8 cellular contexts compared by ENCODE assay signal in the genomic region with DNA sequence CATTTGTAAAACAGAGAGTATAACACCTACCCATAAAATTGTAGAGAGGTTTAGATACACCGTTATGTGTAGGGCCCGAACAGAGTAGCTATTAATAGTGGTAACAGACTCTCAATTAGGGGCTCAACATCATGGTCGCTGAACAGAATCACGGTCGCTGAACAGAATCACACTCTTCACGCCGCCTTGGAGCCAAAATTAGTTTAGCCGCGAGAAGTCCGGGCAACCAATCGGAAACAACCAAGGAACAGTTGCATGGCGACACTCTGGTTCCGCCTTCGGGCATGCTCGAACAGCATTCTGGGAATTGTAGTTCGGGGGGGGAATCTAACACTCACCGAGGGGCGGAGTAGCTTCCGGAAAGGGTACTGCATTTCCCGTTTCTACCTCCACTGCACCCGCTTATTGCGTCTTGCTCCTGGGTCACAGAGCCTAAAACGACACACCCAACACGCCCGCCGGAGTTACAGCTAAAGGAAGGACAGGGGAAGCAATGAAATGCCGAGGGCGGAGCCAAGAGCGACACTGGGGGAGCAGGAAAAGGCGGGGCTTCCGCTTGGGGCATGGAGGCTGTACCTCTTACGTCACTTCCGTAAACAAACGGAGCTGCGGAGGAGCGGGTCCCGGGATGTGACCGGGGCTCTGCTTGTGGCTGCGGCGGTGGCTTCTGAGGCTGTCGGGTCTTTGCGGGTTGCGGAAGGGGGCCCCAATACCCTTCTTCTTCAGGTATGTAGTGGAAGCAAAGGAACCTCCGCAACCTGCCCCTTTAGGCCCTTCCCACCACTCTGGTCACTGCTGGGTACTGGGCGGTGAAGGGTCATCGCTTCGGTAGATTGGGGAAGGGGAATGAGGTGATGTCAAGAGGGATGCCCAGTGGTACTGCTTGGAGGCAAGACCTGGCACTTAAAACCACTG. TPM values are rescaled to one million over a fixed set of nuclear protein-coding genes. Genes with fewer than 3 reads are reported as not detected.
DNase-seq lines count a peak whose midpoint lies in the region; ATAC-seq lines count a peak whose summit lies in the region.

A gene (plus strand): TSS at position 593 of the 915 bp plus-strand sequence. CDS start 2,352 bp downstream, outside the sequence.

- ATAC-seq in GM21381 (IDR thresholded peaks at IDR 0.05; ENCODE audit: unreplicated experiment), result peak; percentile 95
- ATAC-seq in activated CD8-positive, alpha-beta memory T cell treated with anti-CD3 and anti-CD28 coated beads, Interleukin-2, amount 10 ng/mL, durations not matched to agents 7 days and 5 days, result peak; percentile 91

- no peaks in the 10 kb centered on the region for H3K9me3 Mint-ChIP-seq in activated CD8-positive, alpha-beta memory T cell treated with anti-CD3 and anti-CD28 coated beads, Interleukin-2, amount 10 ng/mL, durations not matched to agents 7 days and 5 days (ENCODE audit: low read depth)

- H3K79me1 ChIP-seq in mesenchymal stem cell (replicated peaks; ENCODE audit: low read length, poor library complexity, severe bottlenecking), result peaks cover 9% of the 10 kb centered on the region

- no peaks in the 10 kb centered on the region for H3K27me3 ChIP-seq in NT2/D1 (ENCODE audit: insufficient read depth, insufficient read length)
- no peaks in the 10 kb centered on the region for H3K27me3 ChIP-seq in endocrine pancreas (ENCODE audit: control insufficient read depth, insufficient read depth, low read length)
- no peaks in the 10 kb centered on the region for H3K27me3 ChIP-seq in mesenchymal stem cell (ENCODE audit: control insufficient read depth in 1 of 2, insufficient read depth in 1 of 2, low read length in 2 of 2)

- H2BK5ac ChIP-seq in mesenchymal stem cell (ENCODE audit: low read depth, low read length, poor library complexity, severe bottlenecking), result peak within 1 kb of the TSS; percentile 25

- H3K4me3 ChIP-seq in NT2/D1 (ENCODE audit: insufficient read length, low read depth) (peak within 1 kb of the TSS; percentile 70), endocrine pancreas (ENCODE audit: control insufficient read depth, insufficient read depth, low read length) (peak within 1 kb of the TSS; percentile 97), mesenchymal stem cell (ENCODE audit: insufficient read depth in 1 of 2, low read depth in 1 of 2, low read length in 2 of 2) (peak within 1 kb of the TSS; percentile 76 to 98)

- CTCF ChIA-PET in activated CD8-positive, alpha-beta memory T cell treated with anti-CD3 and anti-CD28 coated beads, Interleukin-2, amount 10 ng/mL, durations not matched to agents 7 days and 5 days (lab: Charles Lee), result interaction anchor here (1.3 to 2.4 kb wide), 3 partner anchors 81 to 185 kb away, joined by 3 to 9 read pairs (median 4); no protein-coding TSS in a partner anchor

- peak within 1 kb of the TSS; percentile 92 for H2BK15ac ChIP-seq in mesenchymal stem cell (ENCODE audit: low read depth, poor library complexity, severe bottlenecking)

- under 1% methylated on average over 42 of the region's 47 CpGs for WGBS in mesenchymal stem cell

- peak within 1 kb of the TSS; percentile 21 to 75 for H3K4ac ChIP-seq in mesenchymal stem cell (ENCODE audit: low read depth in 1 of 2, low read length in 2 of 2)

- peak within 1 kb of the TSS; percentile 87 for H3K27ac ChIP-seq in mesenchymal stem cell (ENCODE audit: low read length, poor library complexity, severe bottlenecking)

- peak; percentile 85 for DNase-seq in COR-L47 (lab: John Stamatoyannopoulos, UW)
- DNase-seq in HUDEP-2 (lab: John Stamatoyannopoulos, UW; ENCODE audit: unreplicated experiment in 76 of 76), result peak; percentile 35 to 99 (median 93)
- peak; percentile 87 for DNase-seq in NT2/D1 (ENCODE audit: low read depth, low spot score)
- peak; percentile 97 for DNase-seq in activated CD8-positive, alpha-beta memory T cell treated with anti-CD3 and anti-CD28 coated beads, Interleukin-2, amount 10 ng/mL, durations not matched to agents 7 days and 5 days
- peak; percentile 96 for DNase-seq in mesenchymal stem cell
- DNase-seq in stimulated activated CD8-positive, alpha-beta memory T cell treated with anti-CD3 and anti-CD28 coated beads, Interleukin-12 subunit alpha, Interleukin-12 subunit beta, amount 100 ng/mL, for 4 hours (ENCODE audit: low read depth), result peak; percentile 85

- H3K4me1 ChIP-seq in NT2/D1 (ENCODE audit: insufficient read depth, insufficient read length) (no peaks in the 10 kb centered on the region), endocrine pancreas (ENCODE audit: control insufficient read depth, insufficient read depth, low read length) (peaks cover 11% of the 10 kb centered on the region), mesenchymal stem cell (ENCODE audit: control insufficient read depth, insufficient read depth, low read depth, low read length) (no peaks in the 10 kb centered on the region)

- peak within 1 kb of the TSS; percentile 84 for H3K4me2 ChIP-seq in mesenchymal stem cell (ENCODE audit: low read length, poor library complexity, severe bottlenecking)

- peak within 1 kb of the TSS; percentile 96 for H4K91ac ChIP-seq in mesenchymal stem cell (ENCODE audit: low read length)

- H3K9ac ChIP-seq in NT2/D1 (ENCODE audit: insufficient read length, low read depth) (peak within 1 kb of the TSS; percentile 73), endocrine pancreas (ENCODE audit: control insufficient read depth, insufficient read depth, low read length) (peak within 1 kb of the TSS; percentile 86), mesenchymal stem cell (ENCODE audit: low read length) (peak within 1 kb of the TSS; percentile 96)

- H3K36me3 ChIP-seq in NT2/D1 (ENCODE audit: insufficient read depth, insufficient read length, low read length), result no peaks in the 10 kb centered on the region
- H3K36me3 ChIP-seq in endocrine pancreas (ENCODE audit: control insufficient read depth, insufficient read depth, low read length), result no peaks in the 10 kb centered on the region
- peaks cover 0 to 26% of the 10 kb centered on the region in 2 experiments for H3K36me3 ChIP-seq in mesenchymal stem cell (ENCODE audit: control insufficient read depth in 1 of 2, insufficient read depth in 2 of 2, low read depth in 1 of 2, low read length in 2 of 2)

- peak within 1 kb of the TSS; percentile 89 for H3K4me3 Mint-ChIP-seq in activated CD8-positive, alpha-beta memory T cell treated with anti-CD3 and anti-CD28 coated beads, Interleukin-2, amount 10 ng/mL, durations not matched to agents 7 days and 5 days

- no peaks in the 10 kb centered on the region for H3K9me3 ChIP-seq in NT2/D1 (ENCODE audit: insufficient read depth, low read length)
- no peaks in the 10 kb centered on the region for H3K9me3 ChIP-seq in endocrine pancreas (ENCODE audit: control insufficient read depth, low read length)
- H3K9me3 ChIP-seq in mesenchymal stem cell (ENCODE audit: control insufficient read depth, low read length), result no peaks in the 10 kb centered on the region

- peak within 1 kb of the TSS; percentile 100 for H4K8ac ChIP-seq in mesenchymal stem cell (ENCODE audit: low read length)

- H3K23ac ChIP-seq in mesenchymal stem cell (ENCODE audit: low read length in 2 of 2), result no peak within 1 kb of the TSS

- peak within 1 kb of the TSS; percentile 79 to 87 for H3K18ac ChIP-seq in mesenchymal stem cell (ENCODE audit: low read depth in 1 of 2, low read length in 2 of 2)

- no peak within 1 kb of the TSS for H2AK5ac ChIP-seq in mesenchymal stem cell (ENCODE audit: low read length, severe bottlenecking)

- peak within 1 kb of the TSS; percentile 98 for H2BK120ac ChIP-seq in mesenchymal stem cell (ENCODE audit: low read depth, low read length)

- H3K4me1 Mint-ChIP-seq in activated CD8-positive, alpha-beta memory T cell treated with anti-CD3 and anti-CD28 coated beads, Interleukin-2, amount 10 ng/mL, durations not matched to agents 7 days and 5 days, result peaks cover 25% of the 10 kb centered on the region

- H3K36me3 Mint-ChIP-seq in activated CD8-positive, alpha-beta memory T cell treated with anti-CD3 and anti-CD28 coated beads, Interleukin-2, amount 10 ng/mL, durations not matched to agents 7 days and 5 days, result no peaks in the 10 kb centered on the region

- H3K14ac ChIP-seq in mesenchymal stem cell (ENCODE audit: low read length in 2 of 2), result no peak within 1 kb of the TSS

- no peaks in the 10 kb centered on the region for H3K27me3 Mint-ChIP-seq in activated CD8-positive, alpha-beta memory T cell treated with anti-CD3 and anti-CD28 coated beads, Interleukin-2, amount 10 ng/mL, durations not matched to agents 7 days and 5 days

- H2AFZ ChIP-seq in mesenchymal stem cell (ENCODE audit: low read depth, low read length), result peak within 1 kb of the TSS; percentile 21

- H3K27ac Mint-ChIP-seq in activated CD8-positive, alpha-beta memory T cell treated with anti-CD3 and anti-CD28 coated beads, Interleukin-2, amount 10 ng/mL, durations not matched to agents 7 days and 5 days, result peak within 1 kb of the TSS; percentile 100

- peak within 1 kb of the TSS in 1 of 2 experiments; percentile 80 for H2BK12ac ChIP-seq in mesenchymal stem cell (ENCODE audit: low read length in 2 of 2)

RNA-seq across cellular contexts. Expression of the gene that starts here (rescaled TPM):
- total RNA-seq in activated CD8-positive, alpha-beta memory T cell treated with anti-CD3 and anti-CD28 coated beads, Interleukin-2, amount 10 ng/mL, durations not matched to agents 7 days and 5 days, result 10 to 100 TPM; 17.4 to 22.8 TPM
- 12.3 TPM for polyA plus RNA-seq in mesenchymal stem cell (2013, experiment 1 of 2)
- 11.5 TPM for polyA plus RNA-seq in mesenchymal stem cell (2013, experiment 2 of 2)

Comparison
In these comparisons a context has a peak if more than half of its experiments do, and no peak if none do; other contexts are left out.
1. Peak in every context shown above with its lines: DNase-seq, ATAC-seq, H3K4me3 ChIP-seq and H3K27ac ChIP-seq.